8 cellular contexts compared by ENCODE assay signal in the genomic region with DNA sequence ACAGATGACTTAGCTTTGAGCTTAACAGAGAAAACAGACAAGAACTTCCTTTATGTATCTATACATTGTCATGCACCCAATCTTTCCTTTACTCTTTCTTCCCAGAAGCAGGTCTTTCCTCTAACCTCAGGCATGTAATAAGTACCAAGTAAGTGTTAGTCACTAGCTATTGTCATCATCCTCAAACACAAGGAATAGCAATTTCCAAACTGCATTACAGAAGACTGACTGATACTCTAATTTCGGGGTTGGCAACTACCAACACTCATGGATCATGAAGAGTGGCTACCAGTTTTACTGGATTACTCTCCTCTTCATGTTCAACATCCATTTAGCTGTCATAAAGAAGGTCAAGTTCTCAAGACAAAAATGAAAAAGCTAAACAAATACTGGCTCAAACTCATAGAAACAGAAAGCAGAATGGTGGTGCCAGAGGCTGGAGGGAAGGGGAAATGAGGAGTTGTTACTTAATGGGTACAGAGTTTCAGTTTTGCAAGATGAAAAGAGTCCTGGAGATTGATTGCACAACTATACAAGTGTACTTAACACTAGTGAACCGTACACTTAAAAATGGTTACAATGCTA.
DNase-seq lines count a peak whose midpoint lies in the region; ATAC-seq and TF ChIP-seq lines count a peak whose summit lies in the region.

No MANE protein-coding gene starts in this region.

- H3K27ac ChIP-seq in KMS-11 (peak overlapping the region; percentile 8; the same call in 1 of the 2 replicates), layer of hippocampus (ENCODE audit: low read depth, low read length) (peak overlapping the region; percentile 66), uterus (peak overlapping the region; percentile 58 to 87)

- H3K27me3 ChIP-seq in KMS-11 (ENCODE audit: insufficient read depth, low read depth), result no peaks in the 10 kb centered on the region
- no peaks in the 10 kb centered on the region for H3K27me3 ChIP-seq in layer of hippocampus (ENCODE audit: control insufficient read depth, insufficient read depth, low read length)
- no peaks in the 10 kb centered on the region for H3K27me3 ChIP-seq in uterus
- no peaks in the 10 kb centered on the region for H3K27me3 ChIP-seq in Caco-2 (replicated peaks; ENCODE audit: control insufficient read depth, insufficient read depth, low read length)

- no TSS peak for BruUV-seq in Caco-2 (replicated peaks; lab: Mats Ljungman, UMichigan)

- H3K9ac ChIP-seq in KMS-11, result no peak overlapping the region; the same call in 1 of the 2 replicates

- POLR2A ChIA-PET in Caco-2 (lab: Charles Lee), result no interaction called here

- peak; percentile 40 for DNase-seq in ACHN
- DNase-seq in activated naive CD8-positive, alpha-beta T cell treated with anti-CD3 and anti-CD28 coated beads for 36 hours, result peak; percentile 18
- no peak for DNase-seq in uterus
- DNase-seq in superior temporal gyrus (ENCODE audit: extremely low spot score), result no peak
- DNase-seq in Caco-2, result no peak

- peaks cover 9% of the 10 kb centered on the region for H3K36me3 Mint-ChIP-seq in activated naive CD8-positive, alpha-beta T cell treated with anti-CD3 and anti-CD28 coated beads for 36 hours
- H3K36me3 Mint-ChIP-seq in Caco-2 (ENCODE audit: insufficient read depth, unreplicated experiment), result peaks cover 5% of the 10 kb centered on the region

- peak; percentile 57 for ATAC-seq in GM19324 (IDR thresholded peaks at IDR 0.05; ENCODE audit: low FRiP score, unreplicated experiment)

- H3K27me3 Mint-ChIP-seq in activated naive CD8-positive, alpha-beta T cell treated with anti-CD3 and anti-CD28 coated beads for 36 hours, result no peaks in the 10 kb centered on the region
- no peaks in the 10 kb centered on the region for H3K27me3 Mint-ChIP-seq in Caco-2 (ENCODE audit: insufficient read depth, unreplicated experiment)

- TF ChIP-seq CTCF in KMS-11 (conservative IDR thresholded peaks at IDR 0.05; ENCODE audit: low read depth, low read length) (no peak), uterus (IDR thresholded peaks at IDR 0.05) (no peak), Caco-2 (IDR thresholded peaks at IDR 0.05; ENCODE audit: insufficient read depth in 1 of 2, low read depth in 1 of 2, low read length in 1 of 2, severe bottlenecking in 1 of 2, unreplicated experiment in 1 of 2) (no peak)

- peaks cover 66% of the 10 kb centered on the region for H3K4me1 ChIP-seq in KMS-11 (ENCODE audit: low read depth, poor library complexity, severe bottlenecking)
- H3K4me1 ChIP-seq in uterus, result no peaks in the 10 kb centered on the region
- H3K4me1 ChIP-seq in Caco-2, result peaks cover 49% of the 10 kb centered on the region

- H4K20me1 ChIP-seq in KMS-11 (ENCODE audit: insufficient read depth), result 0 out of 2 replicates have a peak, but pooled peaks cover 5% of the 10 kb centered on the region

- H3K4me1 Mint-ChIP-seq in activated naive CD8-positive, alpha-beta T cell treated with anti-CD3 and anti-CD28 coated beads for 36 hours, result peaks cover 56% of the 10 kb centered on the region
- peaks cover 47% of the 10 kb centered on the region for H3K4me1 Mint-ChIP-seq in Caco-2 (ENCODE audit: low read depth, unreplicated experiment)

- H3K4me2 ChIP-seq in KMS-11, result peak overlapping the region; percentile 58

- intact Hi-C loops in uterus (cut with DNase I; ENCODE audit: low total_unique reads) (no loop called here), Caco-2 (cut with micrococcal nuclease; ENCODE audit: unreplicated experiment) (no loop called here)

- no peak overlapping the region for H2AFZ ChIP-seq in KMS-11 (ENCODE audit: low read depth)

- CTCF ChIA-PET in Caco-2 (lab: Charles Lee), result interaction anchor here (0.8 kb wide), 1 partner anchor 14 kb away, joined by 3 read pairs; no protein-coding TSS in a partner anchor

- H3K79me2 ChIP-seq in KMS-11 (ENCODE audit: insufficient read depth, low read depth), result peaks cover 40% of the 10 kb centered on the region; the same call in 1 of the 2 replicates

- H3K9me3 ChIP-seq in uterus, result no peaks in the 10 kb centered on the region
- H3K9me3 ChIP-seq in Caco-2, result no peaks in the 10 kb centered on the region

- in situ Hi-C loops in ACHN (cut with HindIII; ENCODE audit: low pct_ligation_motif_present, low pct_unique_long_range_greater_than_20kb, low sequenced_read_pairs), result no loop called here

- peak overlapping the region; percentile 81 for H3K27ac Mint-ChIP-seq in activated naive CD8-positive, alpha-beta T cell treated with anti-CD3 and anti-CD28 coated beads for 36 hours
- H3K27ac Mint-ChIP-seq in Caco-2 (ENCODE audit: unreplicated experiment), result no peak overlapping the region

- peak overlapping the region; percentile 30 for H3K4me3 Mint-ChIP-seq in activated naive CD8-positive, alpha-beta T cell treated with anti-CD3 and anti-CD28 coated beads for 36 hours
- H3K4me3 Mint-ChIP-seq in Caco-2 (ENCODE audit: unreplicated experiment), result no peak overlapping the region

- H3K9me3 Mint-ChIP-seq in activated naive CD8-positive, alpha-beta T cell treated with anti-CD3 and anti-CD28 coated beads for 36 hours, result no peaks in the 10 kb centered on the region
- H3K9me3 Mint-ChIP-seq in Caco-2 (ENCODE audit: unreplicated experiment), result no peaks in the 10 kb centered on the region

- no peak overlapping the region for H3K4me3 ChIP-seq in KMS-11 (IDR thresholded peaks at IDR 0.05; ENCODE audit: insufficient read depth, low read depth, low read length)
- no peak overlapping the region for H3K4me3 ChIP-seq in uterus
- no peak overlapping the region for H3K4me3 ChIP-seq in Caco-2 (ENCODE audit: low read depth, low read length)

- no peaks in the 10 kb centered on the region for H3K36me3 ChIP-seq in KMS-11 (ENCODE audit: insufficient read depth)
- no peaks in the 10 kb centered on the region for H3K36me3 ChIP-seq in uterus
- no peaks in the 10 kb centered on the region for H3K36me3 ChIP-seq in Caco-2 (ENCODE audit: control insufficient read depth, insufficient read depth, low read length)

- no peak for TF ChIP-seq POLR2A in uterus (IDR thresholded peaks at IDR 0.05)

Comparison
In these comparisons a context has a peak if more than half of its experiments do, and no peak if none do; other contexts are left out.
1. DNase-seq: peak in ACHN (single experiment) and activated naive CD8-positive, alpha-beta T cell treated with anti-CD3 and anti-CD28 coated beads for 36 hours (single experiment); none in uterus (0 of 2), superior temporal gyrus (single experiment) and Caco-2 (0 of 2).
2. H3K27ac ChIP-seq: peak in every context shown above with its lines; median percentile 72 in uterus; 66 in layer of hippocampus; 8 in KMS-11.